In the genomic region with DNA sequence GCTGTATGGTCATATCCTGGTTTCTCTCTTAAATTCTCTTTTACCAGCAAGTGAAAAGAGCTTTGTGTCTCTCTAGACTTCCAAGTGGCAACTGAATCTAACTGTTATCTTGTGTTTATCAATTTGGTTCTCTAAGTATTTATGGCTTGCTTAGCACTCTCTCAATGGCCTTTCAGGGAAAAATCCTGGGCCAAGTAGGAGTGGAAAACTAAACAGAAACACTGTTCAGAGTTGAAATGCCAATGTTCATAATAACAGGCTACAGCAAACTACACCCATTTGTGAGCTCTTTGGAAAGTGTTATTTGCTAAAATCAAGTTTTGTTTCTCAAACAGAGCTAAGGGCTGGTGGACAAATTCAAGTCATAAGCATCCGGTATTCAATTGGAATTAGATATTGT, we compare ENCODE assay signal across 1 cellular context.
TF ChIP-seq lines count a peak whose summit lies in the region.

No MANE protein-coding gene starts in this region.

TF ChIP-seq in IMR-90, 13 proteins besides CTCF, POLR2A, EP300 and RAD21:
- TF ChIP-seq CEBPB (IDR thresholded peaks at IDR 0.05; ENCODE audit: low read depth, low read length): no peak
- TF ChIP-seq FOS (IDR thresholded peaks at IDR 0.05; ENCODE audit: low read depth, low read length): no peak
- TF ChIP-seq, protein P1, sequence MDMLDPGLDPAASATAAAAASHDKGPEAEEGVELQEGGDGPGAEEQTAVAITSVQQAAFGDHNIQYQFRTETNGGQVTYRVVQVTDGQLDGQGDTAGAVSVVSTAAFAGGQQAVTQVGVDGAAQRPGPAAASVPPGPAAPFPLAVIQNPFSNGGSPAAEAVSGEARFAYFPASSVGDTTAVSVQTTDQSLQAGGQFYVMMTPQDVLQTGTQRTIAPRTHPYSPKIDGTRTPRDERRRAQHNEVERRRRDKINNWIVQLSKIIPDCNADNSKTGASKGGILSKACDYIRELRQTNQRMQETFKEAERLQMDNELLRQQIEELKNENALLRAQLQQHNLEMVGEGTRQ (IDR thresholded peaks at IDR 0.05; ENCODE audit: low read depth, low read length): no peak
- TF ChIP-seq MAFK (IDR thresholded peaks at IDR 0.05; ENCODE audit: low read depth, low read length): no peak
- TF ChIP-seq RFX5 (IDR thresholded peaks at IDR 0.05; ENCODE audit: low read depth, low read length): no peak
- TF ChIP-seq, protein P2, sequence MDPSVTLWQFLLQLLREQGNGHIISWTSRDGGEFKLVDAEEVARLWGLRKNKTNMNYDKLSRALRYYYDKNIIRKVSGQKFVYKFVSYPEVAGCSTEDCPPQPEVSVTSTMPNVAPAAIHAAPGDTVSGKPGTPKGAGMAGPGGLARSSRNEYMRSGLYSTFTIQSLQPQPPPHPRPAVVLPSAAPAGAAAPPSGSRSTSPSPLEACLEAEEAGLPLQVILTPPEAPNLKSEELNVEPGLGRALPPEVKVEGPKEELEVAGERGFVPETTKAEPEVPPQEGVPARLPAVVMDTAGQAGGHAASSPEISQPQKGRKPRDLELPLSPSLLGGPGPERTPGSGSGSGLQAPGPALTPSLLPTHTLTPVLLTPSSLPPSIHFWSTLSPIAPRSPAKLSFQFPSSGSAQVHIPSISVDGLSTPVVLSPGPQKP (IDR thresholded peaks at IDR 0.05; ENCODE audit: borderline replicate concordance, low read depth, low read length): no peak
- TF ChIP-seq RCOR1 (IDR thresholded peaks at IDR 0.05; ENCODE audit: insufficient replicate concordance, low read length): no peak
- no peak for TF ChIP-seq MXI1 (IDR thresholded peaks at IDR 0.05; ENCODE audit: borderline replicate concordance, low read depth, low read length)
- no peak for TF ChIP-seq CHD1 (IDR thresholded peaks at IDR 0.05; ENCODE audit: low read depth, low read length)
- no peak for TF ChIP-seq MAZ (IDR thresholded peaks at IDR 0.05; ENCODE audit: borderline replicate concordance, low read depth, low read length)
- no peak for TF ChIP-seq NFE2L2 (IDR thresholded peaks at IDR 0.05; ENCODE audit: low read depth, low read length)
- TF ChIP-seq SMC3 (IDR thresholded peaks at IDR 0.05; ENCODE audit: low read depth, low read length): no peak
- TF ChIP-seq BHLHE40 (IDR thresholded peaks at IDR 0.05; ENCODE audit: low read depth, low read length): no peak
